In the genomic region with DNA sequence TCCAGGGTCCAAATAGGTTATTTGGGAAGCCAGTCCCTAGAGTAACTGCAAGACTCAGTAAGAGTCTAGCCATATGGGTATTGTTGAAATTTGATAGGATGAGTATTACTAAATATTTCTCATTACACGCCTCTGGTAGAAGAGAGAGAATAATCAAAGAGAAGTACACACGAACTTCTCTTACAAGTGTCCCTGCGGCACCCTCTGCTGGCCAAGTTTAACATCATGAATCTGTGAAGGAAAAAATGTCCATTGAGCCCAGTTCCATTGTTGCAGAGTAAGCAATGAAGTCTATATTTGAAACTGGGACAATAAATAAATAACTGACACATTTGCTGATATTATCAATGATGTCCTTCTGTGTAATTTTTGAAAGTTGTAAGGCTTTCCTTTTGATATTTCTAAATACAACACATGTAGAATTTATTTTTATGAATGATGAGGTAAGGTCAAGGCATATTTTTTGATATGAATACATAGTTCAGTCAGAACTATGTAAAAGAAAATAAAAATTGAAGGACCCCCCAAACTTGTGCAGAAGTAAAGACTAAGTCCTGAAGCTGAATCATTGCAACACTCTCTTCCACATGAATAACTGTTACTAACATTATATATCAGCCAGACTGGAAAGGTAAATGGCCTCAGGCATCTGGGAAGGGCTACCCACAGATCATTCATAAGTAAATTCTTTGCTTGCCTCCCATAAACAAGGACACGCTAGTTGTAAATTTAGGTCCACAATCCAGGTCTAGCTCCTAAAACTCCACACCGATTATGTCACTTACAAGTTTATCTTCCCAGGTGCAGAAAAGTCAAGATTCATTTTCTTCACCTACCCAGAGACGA, we compare ENCODE assay signal across 7 cellular contexts. TPM values are rescaled to one million over a fixed set of nuclear protein-coding genes. Genes with fewer than 3 reads are reported as not detected.
DNase-seq lines count a peak whose midpoint lies in the region; ATAC-seq and TF ChIP-seq lines count a peak whose summit lies in the region.

No MANE protein-coding gene starts in this region.

- TF ChIP-seq CTCF in GM10266 (IDR thresholded peaks at IDR 0.05; ENCODE audit: control insufficient read depth, insufficient read depth, low read depth, missing control alignments): peak; percentile 51
- peak; percentile 74 for TF ChIP-seq CTCF in PC-3 (conservative IDR thresholded peaks at IDR 0.05; ENCODE audit: low read depth, low read length)

- H3K23ac ChIP-seq in mesenchymal stem cell (ENCODE audit: low read length in 2 of 2): no peak overlapping the region

- CTCF ChIA-PET in PC-3 (lab: Charles Lee): no interaction called here

- 0 out of 2 replicates have a peak overlapping the region, but pooled peaks have one; percentile 9 for H3K27ac ChIP-seq in PC-3 (ENCODE audit: low read length)
- H3K27ac ChIP-seq in mesenchymal stem cell (ENCODE audit: low read length, poor library complexity, severe bottlenecking): no peak overlapping the region

- 60% methylated on average over 4 of the region's 6 CpGs for WGBS in mesenchymal stem cell

- H3K4me1 ChIP-seq in PC-3 (ENCODE audit: insufficient read depth, low read length): no peaks in the 10 kb centered on the region
- no peaks in the 10 kb centered on the region for H3K4me1 ChIP-seq in mesenchymal stem cell (ENCODE audit: control insufficient read depth, insufficient read depth, low read depth, low read length)

- no peak overlapping the region for H3K4me2 ChIP-seq in PC-3 (ENCODE audit: low read length)
- no peak overlapping the region for H3K4me2 ChIP-seq in mesenchymal stem cell (ENCODE audit: low read length, poor library complexity, severe bottlenecking)

- H4K91ac ChIP-seq in mesenchymal stem cell (ENCODE audit: low read length): no peak overlapping the region

- no peak overlapping the region for H2BK5ac ChIP-seq in mesenchymal stem cell (ENCODE audit: low read depth, low read length, poor library complexity, severe bottlenecking)

- H2BK15ac ChIP-seq in mesenchymal stem cell (ENCODE audit: low read depth, poor library complexity, severe bottlenecking): no peak overlapping the region

- H3K9me3 ChIP-seq in PC-3 (ENCODE audit: low read length): no peaks in the 10 kb centered on the region
- no peaks in the 10 kb centered on the region for H3K9me3 ChIP-seq in mesenchymal stem cell (ENCODE audit: control insufficient read depth, low read length)

- H2AFZ ChIP-seq in PC-3 (ENCODE audit: low read length) (no peak overlapping the region), mesenchymal stem cell (ENCODE audit: low read depth, low read length) (no peak overlapping the region)

- H3K9ac ChIP-seq in PC-3 (ENCODE audit: low read length): no peak overlapping the region
- no peak overlapping the region for H3K9ac ChIP-seq in mesenchymal stem cell (ENCODE audit: low read length)

- no peaks in the 10 kb centered on the region for H3K9me2 ChIP-seq in PC-3 (replicated peaks; ENCODE audit: low read length)

- H3K36me3 ChIP-seq in PC-3 (ENCODE audit: low read depth, low read length) (no peaks in the 10 kb centered on the region), mesenchymal stem cell (ENCODE audit: control insufficient read depth in 1 of 2, insufficient read depth in 2 of 2, low read depth in 1 of 2, low read length in 2 of 2) (no peaks in the 10 kb centered on the region)

- no peaks in the 10 kb centered on the region for H3F3A ChIP-seq in PC-3 (ENCODE audit: low read length, unreplicated experiment)

- no peak overlapping the region for H3K18ac ChIP-seq in mesenchymal stem cell (ENCODE audit: low read depth in 1 of 2, low read length in 2 of 2)

- H2BK120ac ChIP-seq in mesenchymal stem cell (ENCODE audit: low read depth, low read length): no peak overlapping the region

- H4K8ac ChIP-seq in mesenchymal stem cell (ENCODE audit: low read length): no peak overlapping the region

- no peaks in the 10 kb centered on the region for H3K79me2 ChIP-seq in PC-3 (ENCODE audit: low read length)

- ATAC-seq in PC-3: peak; percentile 38; the same call in 1 of the 2 replicates
- no peak for ATAC-seq in HG03342 (IDR thresholded peaks at IDR 0.05; ENCODE audit: unreplicated experiment)

- intact Hi-C loops in PC-3 (cut with micrococcal nuclease): loop anchor here (1.0 kb wide), 1 partner anchor 367 kb away; a partner anchor contains a TSS

- no peaks in the 10 kb centered on the region for H3K79me1 ChIP-seq in mesenchymal stem cell (replicated peaks; ENCODE audit: low read length, poor library complexity, severe bottlenecking)

- no peak overlapping the region for H2BK12ac ChIP-seq in mesenchymal stem cell (ENCODE audit: low read length in 2 of 2)

- peak; percentile 12 for DNase-seq in GM10266 (ENCODE audit: extremely low spot score)
- peak; percentile 44 for DNase-seq in HT1080 (ENCODE audit: low read depth)
- peak; percentile 65 for DNase-seq in PC-3
- DNase-seq in dermis microvascular lymphatic vessel endothelial cell (ENCODE audit: low read depth in 2 of 2): peak; percentile 6 to 41
- DNase-seq in mesenchymal stem cell: peak; percentile 54
- DNase-seq in activated effector memory CD4-positive, alpha-beta T cell treated with Interleukin-2 at 50 U/mL for 16 hours: no peak

- H4K20me1 ChIP-seq in PC-3 (ENCODE audit: low read length): no peaks in the 10 kb centered on the region

- no peak overlapping the region for H2AK5ac ChIP-seq in mesenchymal stem cell (ENCODE audit: low read length, severe bottlenecking)

- H3K4ac ChIP-seq in mesenchymal stem cell (ENCODE audit: low read depth in 1 of 2, low read length in 2 of 2): no peak overlapping the region

- no peak overlapping the region for H3K14ac ChIP-seq in mesenchymal stem cell (ENCODE audit: low read length in 2 of 2)

- no peak overlapping the region for H3K4me3 ChIP-seq in PC-3 (ENCODE audit: low read length)
- H3K4me3 ChIP-seq in mesenchymal stem cell (ENCODE audit: insufficient read depth in 1 of 2, low read depth in 1 of 2, low read length in 2 of 2): no peak overlapping the region

- H3K27me3 ChIP-seq in PC-3 (ENCODE audit: low read length): no peaks in the 10 kb centered on the region
- H3K27me3 ChIP-seq in mesenchymal stem cell (ENCODE audit: control insufficient read depth in 1 of 2, insufficient read depth in 1 of 2, low read length in 2 of 2): peaks cover 3 to 21% of the 10 kb centered on the region in 2 experiments

- POLR2A ChIA-PET in PC-3 (lab: Charles Lee; ENCODE audit: unreplicated experiment): no interaction called here

- no TSS peak for BruUV-seq in PC-3 (replicated peaks; lab: Mats Ljungman, UMichigan)

RNA-seq across cellular contexts. Expression of a gene that starts 10.0 kb away (rescaled TPM):
- total RNA-seq in HT1080 (2014; rRNA removed; shearing (Covaris generic)): not detected in 2 replicates
- polyA plus RNA-seq in HT1080 (2015; cell fraction: cytosol; rRNA removed): not detected in 2 replicates
- not detected in 2 replicates for polyA plus RNA-seq in HT1080 (2015; cell fraction: nucleus; rRNA removed)
- total RNA-seq in PC-3 (2014; rRNA removed): not detected in 2 replicates
- not detected in 2 replicates for total RNA-seq in dermis microvascular lymphatic vessel endothelial cell
- polyA plus RNA-seq in mesenchymal stem cell (2013, experiment 1 of 2): not detected
- not detected for polyA plus RNA-seq in mesenchymal stem cell (2013, experiment 2 of 2)

RNA-seq across cellular contexts. Expression of a gene that starts 41.7 kb away (rescaled TPM):
- total RNA-seq in HT1080 (2014; rRNA removed; shearing (Covaris generic)): not detected in 2 replicates
- polyA plus RNA-seq in HT1080 (2015; cell fraction: cytosol; rRNA removed): not detected in 2 replicates
- polyA plus RNA-seq in HT1080 (2015; cell fraction: nucleus; rRNA removed): not detected in 2 replicates
- total RNA-seq in PC-3 (2014; rRNA removed): not detected in 2 replicates
- total RNA-seq in dermis microvascular lymphatic vessel endothelial cell: not detected in 2 replicates
- polyA plus RNA-seq in mesenchymal stem cell (2013, experiment 1 of 2): not detected
- not detected for polyA plus RNA-seq in mesenchymal stem cell (2013, experiment 2 of 2)

RNA-seq across cellular contexts. Expression of a gene that starts 49.1 kb away (rescaled TPM):
- total RNA-seq in HT1080 (2014; rRNA removed; shearing (Covaris generic)): not detected in 2 replicates
- polyA plus RNA-seq in HT1080 (2015; cell fraction: cytosol; rRNA removed): not detected in 2 replicates
- not detected in 2 replicates for polyA plus RNA-seq in HT1080 (2015; cell fraction: nucleus; rRNA removed)
- not detected in 2 replicates for total RNA-seq in PC-3 (2014; rRNA removed)
- not detected in 2 replicates for total RNA-seq in dermis microvascular lymphatic vessel endothelial cell
- polyA plus RNA-seq in mesenchymal stem cell (2013, experiment 1 of 2): not detected
- not detected for polyA plus RNA-seq in mesenchymal stem cell (2013, experiment 2 of 2)

RNA-seq across cellular contexts. Expression of a gene that starts 54.8 kb away (rescaled TPM):
- not detected in 2 replicates for total RNA-seq in HT1080 (2014; rRNA removed; shearing (Covaris generic))
- polyA plus RNA-seq in HT1080 (2015; cell fraction: cytosol; rRNA removed): not detected in 2 replicates
- polyA plus RNA-seq in HT1080 (2015; cell fraction: nucleus; rRNA removed): not detected in 2 replicates
- total RNA-seq in PC-3 (2014; rRNA removed) (not detected in 2 replicates), dermis microvascular lymphatic vessel endothelial cell (not detected in 2 replicates)
- polyA plus RNA-seq in mesenchymal stem cell (2013, experiment 1 of 2): not detected
- not detected for polyA plus RNA-seq in mesenchymal stem cell (2013, experiment 2 of 2)

RNA-seq across cellular contexts. Expression of a gene that starts 57.2 kb away (rescaled TPM):
- not detected in 2 replicates for total RNA-seq in HT1080 (2014; rRNA removed; shearing (Covaris generic))
- polyA plus RNA-seq in HT1080 (2015; cell fraction: cytosol; rRNA removed): not detected in 2 replicates
- not detected in 2 replicates for polyA plus RNA-seq in HT1080 (2015; cell fraction: nucleus; rRNA removed)
- total RNA-seq in PC-3 (2014; rRNA removed): not detected in 2 replicates
- not detected in 2 replicates for total RNA-seq in dermis microvascular lymphatic vessel endothelial cell
- polyA plus RNA-seq in mesenchymal stem cell (2013, experiment 1 of 2): not detected
- not detected for polyA plus RNA-seq in mesenchymal stem cell (2013, experiment 2 of 2)
